Comparison of ENCODE assay signal across 1 cellular context in the genomic region with DNA sequence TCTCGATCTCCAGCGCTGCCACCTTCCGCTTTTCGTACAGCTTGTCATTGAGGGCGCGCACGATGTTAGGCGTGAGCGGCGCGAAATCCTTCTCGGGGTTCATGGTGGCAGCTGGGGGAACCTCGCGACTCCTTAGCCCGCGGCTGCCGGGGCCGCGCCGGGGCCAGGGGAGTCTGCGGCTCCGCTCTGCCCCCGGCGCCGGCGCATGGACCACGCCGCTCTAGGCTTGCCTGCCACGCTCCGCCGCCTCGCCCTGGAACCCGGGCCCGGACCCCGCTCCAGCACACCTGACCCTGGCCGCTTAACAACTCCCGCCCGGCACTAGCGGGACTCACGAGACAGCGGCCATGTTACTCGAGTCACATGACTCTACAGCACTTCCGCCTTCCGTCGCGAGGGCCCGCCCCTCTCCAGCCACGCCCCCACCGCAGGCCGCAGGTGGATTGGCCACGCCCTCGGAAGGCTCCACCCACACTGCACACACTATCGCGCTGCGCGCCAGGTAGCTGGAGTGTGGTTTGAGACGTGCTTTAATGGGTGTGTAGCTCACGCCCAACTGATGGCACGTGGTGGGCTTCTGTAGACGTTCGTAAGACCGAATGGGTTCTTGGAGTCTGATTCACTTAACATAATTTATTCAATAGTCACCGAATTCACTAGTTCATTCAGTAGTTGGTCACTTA.
TF ChIP-seq lines count a peak whose summit lies in the region.

VAC14 (minus strand) TSS at position 361 of the 683 bp plus-strand sequence; CDS start at position 103, 258 bp downstream.

TF ChIP-seq in HepG2, 621 proteins besides CTCF, POLR2A, EP300 and RAD21 (continued from another document and continues in another):
- TF ChIP-seq, protein P1, sequence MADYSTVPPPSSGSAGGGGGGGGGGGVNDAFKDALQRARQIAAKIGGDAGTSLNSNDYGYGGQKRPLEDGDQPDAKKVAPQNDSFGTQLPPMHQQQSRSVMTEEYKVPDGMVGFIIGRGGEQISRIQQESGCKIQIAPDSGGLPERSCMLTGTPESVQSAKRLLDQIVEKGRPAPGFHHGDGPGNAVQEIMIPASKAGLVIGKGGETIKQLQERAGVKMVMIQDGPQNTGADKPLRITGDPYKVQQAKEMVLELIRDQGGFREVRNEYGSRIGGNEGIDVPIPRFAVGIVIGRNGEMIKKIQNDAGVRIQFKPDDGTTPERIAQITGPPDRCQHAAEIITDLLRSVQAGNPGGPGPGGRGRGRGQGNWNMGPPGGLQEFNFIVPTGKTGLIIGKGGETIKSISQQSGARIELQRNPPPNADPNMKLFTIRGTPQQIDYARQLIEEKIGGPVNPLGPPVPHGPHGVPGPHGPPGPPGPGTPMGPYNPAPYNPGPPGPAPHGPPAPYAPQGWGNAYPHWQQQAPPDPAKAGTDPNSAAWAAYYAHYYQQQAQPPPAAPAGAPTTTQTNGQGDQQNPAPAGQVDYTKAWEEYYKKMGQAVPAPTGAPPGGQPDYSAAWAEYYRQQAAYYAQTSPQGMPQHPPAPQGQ (CRISPR knock-in tag; IDR thresholded peaks at IDR 0.05; ENCODE audit: borderline replicate concordance): no peak
- TF ChIP-seq LCORL (IDR thresholded peaks at IDR 0.05) (no peak), LCORL (CRISPR knock-in tag; IDR thresholded peaks at IDR 0.05) (0 out of 2 replicates have a peak, but pooled peaks have one; percentile 23), TMF1 (CRISPR knock-in tag; IDR thresholded peaks at IDR 0.05; ENCODE audit: low read depth) (peak; percentile 76), ZNF337 (CRISPR knock-in tag; IDR thresholded peaks at IDR 0.05; ENCODE audit: borderline replicate concordance, low read depth) (no peak), TCF7 (IDR thresholded peaks at IDR 0.05; ENCODE audit: low read depth) (no peak), POGZ (CRISPR knock-in tag; IDR thresholded peaks at IDR 0.05) (peak; percentile 89), ZBTB38 (CRISPR knock-in tag; IDR thresholded peaks at IDR 0.05) (peak; percentile 88), NR2F6 (IDR thresholded peaks at IDR 0.05) (no peak), NR2F6 (CRISPR knock-in tag; IDR thresholded peaks at IDR 0.05) (0 out of 2 replicates have a peak, but pooled peaks have one; percentile 57), REST (IDR thresholded peaks at IDR 0.05; ENCODE audit: borderline replicate concordance in 1 of 2, low read depth in 1 of 2, low read length in 2 of 2) (no peak; a peak in 1 of 4 replicates), NR0B2 (CRISPR knock-in tag; IDR thresholded peaks at IDR 0.05) (peak; percentile 86), ZMYM2 (CRISPR knock-in tag; IDR thresholded peaks at IDR 0.05) (no peak), ELF1 (CRISPR knock-in tag; IDR thresholded peaks at IDR 0.05) (peak; percentile 99), KDM6A (CRISPR knock-in tag; IDR thresholded peaks at IDR 0.05; ENCODE audit: low read depth) (no peak), ZNF501 (CRISPR knock-in tag; IDR thresholded peaks at IDR 0.05) (no peak), ZNF841 (CRISPR knock-in tag; IDR thresholded peaks at IDR 0.05; ENCODE audit: borderline replicate concordance) (no peak), MBNL3 (CRISPR knock-in tag; conservative IDR thresholded peaks at IDR 0.05) (no peak), ZBTB8A (CRISPR knock-in tag; IDR thresholded peaks at IDR 0.05; ENCODE audit: borderline replicate concordance, low read depth) (no peak), SALL2 (CRISPR knock-in tag; IDR thresholded peaks at IDR 0.05) (no peak), KMT2B (CRISPR knock-in tag; IDR thresholded peaks at IDR 0.05) (peak; percentile 97), ZGPAT (CRISPR knock-in tag; IDR thresholded peaks at IDR 0.05) (peak; percentile 89; the same call in 1 of the 2 replicates), POLR2AphosphoS2 (IDR thresholded peaks at IDR 0.05; ENCODE audit: low read depth, low read length) (no peak), ZNF230 (CRISPR knock-in tag; IDR thresholded peaks at IDR 0.05) (no peak), ZNF335 (CRISPR knock-in tag; IDR thresholded peaks at IDR 0.05) (peak; percentile 88), ZNF224 (CRISPR knock-in tag; IDR thresholded peaks at IDR 0.05) (no peak; the same call in 1 of the 2 replicates), RXRB (CRISPR knock-in tag; IDR thresholded peaks at IDR 0.05; ENCODE audit: borderline replicate concordance) (peak; percentile 60; the same call in 1 of the 2 replicates), RBFOX2 (IDR thresholded peaks at IDR 0.05; ENCODE audit: low read depth, low read length) (peak; percentile 94), TBL1XR1 (IDR thresholded peaks at IDR 0.05; ENCODE audit: borderline replicate concordance, low read length, partially characterized antibody) (peak; percentile 36), CENPX (CRISPR knock-in tag; IDR thresholded peaks at IDR 0.05) (no peak), AGO1 (IDR thresholded peaks at IDR 0.05; ENCODE audit: low read depth, low read length, poor library complexity, severe bottlenecking) (peak; percentile 31), ZNF883 (CRISPR knock-in tag; IDR thresholded peaks at IDR 0.05; ENCODE audit: not compliant biosample characterization) (peak; percentile 27), ZNF225 (CRISPR knock-in tag; IDR thresholded peaks at IDR 0.05) (peak; percentile 91; the same call in 1 of the 2 replicates), ZBTB46 (CRISPR knock-in tag; IDR thresholded peaks at IDR 0.05; ENCODE audit: borderline replicate concordance) (no peak), HNRNPH1 (optimal IDR thresholded peaks at IDR 0.05; ENCODE audit: low read depth, low read length) (no peak), FOSL2 (CRISPR knock-in tag; IDR thresholded peaks at IDR 0.05) (peak; percentile 54), ZNF121 (CRISPR knock-in tag; IDR thresholded peaks at IDR 0.05) (no peak), ZNF24 (IDR thresholded peaks at IDR 0.05) (no peak)
- TF ChIP-seq, protein P2, sequence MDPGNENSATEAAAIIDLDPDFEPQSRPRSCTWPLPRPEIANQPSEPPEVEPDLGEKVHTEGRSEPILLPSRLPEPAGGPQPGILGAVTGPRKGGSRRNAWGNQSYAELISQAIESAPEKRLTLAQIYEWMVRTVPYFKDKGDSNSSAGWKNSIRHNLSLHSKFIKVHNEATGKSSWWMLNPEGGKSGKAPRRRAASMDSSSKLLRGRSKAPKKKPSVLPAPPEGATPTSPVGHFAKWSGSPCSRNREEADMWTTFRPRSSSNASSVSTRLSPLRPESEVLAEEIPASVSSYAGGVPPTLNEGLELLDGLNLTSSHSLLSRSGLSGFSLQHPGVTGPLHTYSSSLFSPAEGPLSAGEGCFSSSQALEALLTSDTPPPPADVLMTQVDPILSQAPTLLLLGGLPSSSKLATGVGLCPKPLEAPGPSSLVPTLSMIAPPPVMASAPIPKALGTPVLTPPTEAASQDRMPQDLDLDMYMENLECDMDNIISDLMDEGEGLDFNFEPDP (CRISPR knock-in tag; conservative IDR thresholded peaks at IDR 0.05): no peak
- TF ChIP-seq, protein P3, sequence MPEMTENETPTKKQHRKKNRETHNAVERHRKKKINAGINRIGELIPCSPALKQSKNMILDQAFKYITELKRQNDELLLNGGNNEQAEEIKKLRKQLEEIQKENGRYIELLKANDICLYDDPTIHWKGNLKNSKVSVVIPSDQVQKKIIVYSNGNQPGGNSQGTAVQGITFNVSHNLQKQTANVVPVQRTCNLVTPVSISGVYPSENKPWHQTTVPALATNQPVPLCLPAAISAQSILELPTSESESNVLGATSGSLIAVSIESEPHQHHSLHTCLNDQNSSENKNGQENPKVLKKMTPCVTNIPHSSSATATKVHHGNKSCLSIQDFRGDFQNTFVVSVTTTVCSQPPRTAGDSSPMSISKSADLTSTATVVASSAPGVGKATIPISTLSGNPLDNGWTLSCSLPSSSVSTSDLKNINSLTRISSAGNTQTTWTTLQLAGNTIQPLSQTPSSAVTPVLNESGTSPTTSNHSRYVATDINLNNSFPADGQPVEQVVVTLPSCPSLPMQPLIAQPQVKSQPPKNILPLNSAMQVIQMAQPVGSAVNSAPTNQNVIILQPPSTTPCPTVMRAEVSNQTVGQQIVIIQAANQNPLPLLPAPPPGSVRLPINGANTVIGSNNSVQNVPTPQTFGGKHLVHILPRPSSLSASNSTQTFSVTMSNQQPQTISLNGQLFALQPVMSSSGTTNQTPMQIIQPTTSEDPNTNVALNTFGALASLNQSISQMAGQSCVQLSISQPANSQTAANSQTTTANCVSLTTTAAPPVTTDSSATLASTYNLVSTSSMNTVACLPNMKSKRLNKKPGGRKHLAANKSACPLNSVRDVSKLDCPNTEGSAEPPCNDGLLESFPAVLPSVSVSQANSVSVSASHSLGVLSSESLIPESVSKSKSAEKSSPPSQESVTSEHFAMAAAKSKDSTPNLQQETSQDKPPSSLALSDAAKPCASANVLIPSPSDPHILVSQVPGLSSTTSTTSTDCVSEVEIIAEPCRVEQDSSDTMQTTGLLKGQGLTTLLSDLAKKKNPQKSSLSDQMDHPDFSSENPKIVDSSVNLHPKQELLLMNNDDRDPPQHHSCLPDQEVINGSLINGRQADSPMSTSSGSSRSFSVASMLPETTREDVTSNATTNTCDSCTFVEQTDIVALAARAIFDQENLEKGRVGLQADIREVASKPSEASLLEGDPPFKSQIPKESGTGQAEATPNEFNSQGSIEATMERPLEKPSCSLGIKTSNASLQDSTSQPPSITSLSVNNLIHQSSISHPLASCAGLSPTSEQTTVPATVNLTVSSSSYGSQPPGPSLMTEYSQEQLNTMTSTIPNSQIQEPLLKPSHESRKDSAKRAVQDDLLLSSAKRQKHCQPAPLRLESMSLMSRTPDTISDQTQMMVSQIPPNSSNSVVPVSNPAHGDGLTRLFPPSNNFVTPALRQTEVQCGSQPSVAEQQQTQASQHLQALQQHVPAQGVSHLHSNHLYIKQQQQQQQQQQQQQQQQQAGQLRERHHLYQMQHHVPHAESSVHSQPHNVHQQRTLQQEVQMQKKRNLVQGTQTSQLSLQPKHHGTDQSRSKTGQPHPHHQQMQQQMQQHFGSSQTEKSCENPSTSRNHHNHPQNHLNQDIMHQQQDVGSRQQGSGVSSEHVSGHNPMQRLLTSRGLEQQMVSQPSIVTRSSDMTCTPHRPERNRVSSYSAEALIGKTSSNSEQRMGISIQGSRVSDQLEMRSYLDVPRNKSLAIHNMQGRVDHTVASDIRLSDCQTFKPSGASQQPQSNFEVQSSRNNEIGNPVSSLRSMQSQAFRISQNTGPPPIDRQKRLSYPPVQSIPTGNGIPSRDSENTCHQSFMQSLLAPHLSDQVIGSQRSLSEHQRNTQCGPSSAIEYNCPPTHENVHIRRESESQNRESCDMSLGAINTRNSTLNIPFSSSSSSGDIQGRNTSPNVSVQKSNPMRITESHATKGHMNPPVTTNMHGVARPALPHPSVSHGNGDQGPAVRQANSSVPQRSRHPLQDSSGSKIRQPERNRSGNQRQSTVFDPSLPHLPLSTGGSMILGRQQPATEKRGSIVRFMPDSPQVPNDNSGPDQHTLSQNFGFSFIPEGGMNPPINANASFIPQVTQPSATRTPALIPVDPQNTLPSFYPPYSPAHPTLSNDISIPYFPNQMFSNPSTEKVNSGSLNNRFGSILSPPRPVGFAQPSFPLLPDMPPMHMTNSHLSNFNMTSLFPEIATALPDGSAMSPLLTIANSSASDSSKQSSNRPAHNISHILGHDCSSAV (CRISPR knock-in tag; IDR thresholded peaks at IDR 0.05; ENCODE audit: borderline replicate concordance): no peak
